8 cellular contexts compared by ENCODE assay signal in the genomic region with DNA sequence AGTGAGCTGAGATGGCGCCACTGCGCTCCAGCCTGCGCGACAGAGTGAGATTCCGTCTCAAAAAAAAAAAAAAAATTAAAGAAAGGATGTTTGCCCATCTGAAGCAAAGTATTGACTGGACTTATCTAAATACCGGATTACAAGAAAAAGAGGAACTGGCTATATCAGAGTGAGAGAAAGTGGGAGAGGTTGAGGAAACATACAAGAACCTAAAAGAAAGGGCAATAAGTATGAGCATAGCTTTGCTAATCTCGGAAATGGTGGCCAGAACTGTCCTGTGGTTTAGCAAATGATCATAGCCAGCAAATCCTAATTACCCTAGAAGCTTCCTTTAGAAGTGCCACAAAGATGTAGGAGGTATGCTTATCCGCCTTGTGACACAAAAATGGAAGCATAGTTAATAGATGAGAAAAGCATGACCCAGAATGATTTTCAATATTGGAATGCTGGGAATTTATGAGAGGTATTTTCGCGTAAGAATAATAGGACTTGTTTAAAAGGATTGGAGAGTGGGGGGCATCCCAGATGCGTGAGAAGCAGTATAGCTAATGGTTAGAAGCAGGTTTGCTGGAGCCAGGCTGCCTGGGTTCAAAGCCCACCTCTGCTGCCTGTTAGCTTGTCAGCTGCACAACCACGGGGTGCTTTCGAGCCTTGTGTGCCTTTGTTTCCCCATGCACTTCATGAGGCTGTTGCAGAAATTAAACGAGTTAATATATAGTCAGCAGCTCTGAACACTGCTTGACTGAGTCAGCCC. TPM values are rescaled to one million over a fixed set of nuclear protein-coding genes. Genes with fewer than 3 reads are reported as not detected.
DNase-seq lines count a peak whose midpoint lies in the region; ATAC-seq and TF ChIP-seq lines count a peak whose summit lies in the region.

No MANE protein-coding gene starts in this region.

- TF ChIP-seq CTCF in AG04450 (IDR thresholded peaks at IDR 0.05; ENCODE audit: low read depth, low read length) (no peak), HL-60 (IDR thresholded peaks at IDR 0.05; ENCODE audit: insufficient read depth, low read length) (no peak)

- H3K9me3 Mint-ChIP-seq in activated CD4-positive, alpha-beta memory T cell treated with anti-CD3 and anti-CD28 coated beads for 36 hours, result no peaks in the 10 kb centered on the region
- no peaks in the 10 kb centered on the region for H3K9me3 Mint-ChIP-seq in stimulated activated memory B cell treated with anti-CD40 and anti-IgM and Interleukin-4, amounts not matched to agents 10 μg/mL and 1 μg/mL and 100 μg/mL, for 72 hours

- H3K4me3 Mint-ChIP-seq in activated CD4-positive, alpha-beta memory T cell treated with anti-CD3 and anti-CD28 coated beads for 36 hours, result peak overlapping the region; percentile 93
- peak overlapping the region; percentile 99 for H3K4me3 Mint-ChIP-seq in stimulated activated memory B cell treated with anti-CD40 and anti-IgM and Interleukin-4, amounts not matched to agents 10 μg/mL and 1 μg/mL and 100 μg/mL, for 72 hours

- DNase-seq in AG04450 (ENCODE audit: low read depth, low spot score) (peak; percentile 55), HL-60 (ENCODE audit: low read depth in 1 of 2, low spot score in 1 of 2) (no peak), T-helper 9 cell (no peak), NCI-H2029 treated with DMSO at 0.1 percent for 48 hours (lab: John Stamatoyannopoulos, UW) (no peak)
- no peak for DNase-seq in activated CD4-positive, alpha-beta memory T cell treated with anti-CD3 and anti-CD28 coated beads for 36 hours

- H3K36me3 Mint-ChIP-seq in activated CD4-positive, alpha-beta memory T cell treated with anti-CD3 and anti-CD28 coated beads for 36 hours, result peaks cover 22% of the 10 kb centered on the region
- H3K36me3 Mint-ChIP-seq in stimulated activated memory B cell treated with anti-CD40 and anti-IgM and Interleukin-4, amounts not matched to agents 10 μg/mL and 1 μg/mL and 100 μg/mL, for 72 hours, result peaks cover 19% of the 10 kb centered on the region

- peak overlapping the region; percentile 92 for H3K27ac Mint-ChIP-seq in activated CD4-positive, alpha-beta memory T cell treated with anti-CD3 and anti-CD28 coated beads for 36 hours
- peak overlapping the region; percentile 99 for H3K27ac Mint-ChIP-seq in stimulated activated memory B cell treated with anti-CD40 and anti-IgM and Interleukin-4, amounts not matched to agents 10 μg/mL and 1 μg/mL and 100 μg/mL, for 72 hours

- H3K27ac ChIP-seq in AG04450 (ENCODE audit: low read depth, low read length) (peak overlapping the region; percentile 98), HL-60 (replicated peaks) (peak overlapping the region; percentile 91)

- CTCF ChIA-PET in AG04450 (lab: Charles Lee), result interaction anchor here (1.2 kb wide), 1 partner anchor 20 kb away, joined by 3 read pairs; no protein-coding TSS in a partner anchor
- CTCF ChIA-PET in activated CD4-positive, alpha-beta memory T cell treated with anti-CD3 and anti-CD28 coated beads for 36 hours (lab: Charles Lee), result interaction anchor here (1.3 kb wide), 1 partner anchor 62 kb away, joined by 6 read pairs; the partner anchor contains the start of gene IDI1

- POLR2A ChIA-PET in AG04450 (lab: Yijun Ruan, JAX), result interaction anchor here (0.5 to 2.2 kb wide), 7 partner anchors 12 to 69 kb away, joined by 3 to 11 read pairs (median 3); partner anchors contain the start of genes LARP4B and WDR37
- POLR2A ChIA-PET in activated CD4-positive, alpha-beta memory T cell treated with anti-CD3 and anti-CD28 coated beads for 36 hours (lab: Charles Lee), result interaction anchor here (1.1 to 2.4 kb wide), 5 partner anchors 16 to 69 kb away, joined by 3 to 11 read pairs (median 3); partner anchors contain the start of genes LARP4B and WDR37

- peaks cover 3% of the 10 kb centered on the region; the same call in 1 of the 2 replicates for H3K9me3 ChIP-seq in AG04450 (ENCODE audit: control insufficient read depth, insufficient read depth, low read length)

- intact Hi-C loops in activated CD4-positive, alpha-beta memory T cell treated with anti-CD3 and anti-CD28 coated beads for 36 hours (cut with micrococcal nuclease), result no loop called here

- no peak for ATAC-seq in stimulated activated memory B cell treated with anti-CD40 and anti-IgM and Interleukin-4, amounts not matched to agents 10 μg/mL and 1 μg/mL and 100 μg/mL, for 72 hours
- no peak for ATAC-seq in HG02973 (IDR thresholded peaks at IDR 0.05; ENCODE audit: unreplicated experiment)

- H3K27me3 Mint-ChIP-seq in activated CD4-positive, alpha-beta memory T cell treated with anti-CD3 and anti-CD28 coated beads for 36 hours, result no peaks in the 10 kb centered on the region
- H3K27me3 Mint-ChIP-seq in stimulated activated memory B cell treated with anti-CD40 and anti-IgM and Interleukin-4, amounts not matched to agents 10 μg/mL and 1 μg/mL and 100 μg/mL, for 72 hours, result no peaks in the 10 kb centered on the region

- H3K4me3 ChIP-seq in AG04450 (ENCODE audit: low read depth, low read length) (peak overlapping the region; percentile 90), HL-60 (replicated peaks; ENCODE audit: insufficient read depth, low read length) (peak overlapping the region; percentile 77), iPS-11a (ENCODE audit: low read depth, low read length) (peak overlapping the region; percentile 93)

- no peaks in the 10 kb centered on the region for H3K27me3 ChIP-seq in AG04450 (ENCODE audit: control insufficient read depth, insufficient read depth, low read length)
- no peaks in the 10 kb centered on the region for H3K27me3 ChIP-seq in HL-60 (ENCODE audit: insufficient read depth, poor library complexity, severe bottlenecking)

- peaks cover 32% of the 10 kb centered on the region for H3K4me1 Mint-ChIP-seq in activated CD4-positive, alpha-beta memory T cell treated with anti-CD3 and anti-CD28 coated beads for 36 hours (ENCODE audit: low read depth)
- peaks cover 43% of the 10 kb centered on the region for H3K4me1 Mint-ChIP-seq in stimulated activated memory B cell treated with anti-CD40 and anti-IgM and Interleukin-4, amounts not matched to agents 10 μg/mL and 1 μg/mL and 100 μg/mL, for 72 hours

RNA-seq across cellular contexts. Expression of gene GTPBP4, which starts 1.2 kb away (rescaled TPM):
- 33.4 and 34.9 TPM in 2 replicates for polyA plus RNA-seq in AG04450 (2011; rRNA removed)
- 26.9 and 27.4 TPM in 2 replicates for polyA minus RNA-seq in AG04450 (2011; rRNA and poly(A)+ RNA removed)
- total RNA-seq in activated CD4-positive, alpha-beta memory T cell treated with anti-CD3 and anti-CD28 coated beads for 36 hours, result 100 to 1,000 TPM; 107 TPM

RNA-seq across cellular contexts. Expression of gene IDI2, which starts 38.6 kb away (rescaled TPM):
- not detected in 2 replicates for polyA plus RNA-seq in AG04450 (2011; rRNA removed)
- not detected in 2 replicates for polyA minus RNA-seq in AG04450 (2011; rRNA and poly(A)+ RNA removed)
- not detected for total RNA-seq in activated CD4-positive, alpha-beta memory T cell treated with anti-CD3 and anti-CD28 coated beads for 36 hours

RNA-seq across cellular contexts. Expression of gene LARP4B, which starts 55.6 kb away (rescaled TPM):
- 33.5 and 34.0 TPM in 2 replicates for polyA plus RNA-seq in AG04450 (2011; rRNA removed)
- polyA minus RNA-seq in AG04450 (2011; rRNA and poly(A)+ RNA removed), result 56.4 and 73.5 TPM in 2 replicates
- total RNA-seq in activated CD4-positive, alpha-beta memory T cell treated with anti-CD3 and anti-CD28 coated beads for 36 hours, result 10 to 100 TPM; 92.1 to 95.0 TPM
